In genomic region chr2:28613616-28614501, GRCh38 we compare ENCODE assay signal across 10 cellular contexts.
A peak's percentile ranks its signal among the peaks of the same experiment; 100 is the strongest.
DNase-seq lines count a peak whose midpoint lies in the region; ATAC-seq, FAIRE-seq and TF ChIP-seq lines count a peak whose summit lies in the region.
"Had no signal": no experiment of that assay in that cellular context is flagged by ENCODE, and none has a peak within 500 bp of the region (broad histone marks: within the 10 kb centered on the region; RNA-seq: fewer than 3 reads in every experiment).

No MANE protein-coding gene starts in this region.

- no peak overlapping the region for H3K4ac ChIP-seq in mesendoderm (ENCODE audit: low read depth, low read length)

- H2BK120ac ChIP-seq in mesendoderm (ENCODE audit: low read depth, low read length) = no peak overlapping the region

- no peaks in the 10 kb centered on the region for H3K9me3 Mint-ChIP-seq in activated T-cell treated with anti-CD3 and anti-CD28 coated beads, Interleukin-2, amount 50 U/mL, for 72 hours

- H3K4me3 ChIP-seq in keratinocyte (ENCODE audit: control insufficient read depth in 2 of 3, extremely low read depth in 1 of 3, insufficient read depth in 2 of 3, low read depth in 1 of 3, low read length in 3 of 3) (peak overlapping the region in 1 of 3 experiments; percentile 21), thyroid gland (replicated peaks in 1 of 3) (no peak overlapping the region), mesendoderm (ENCODE audit: low read length) (no peak overlapping the region), OCI-LY7 (ENCODE audit: low read depth, low read length, poor library complexity, severe bottlenecking) (no peak overlapping the region)
- H3K4me3 ChIP-seq: heart left ventricle had no signal

- peaks cover 43% of the 10 kb centered on the region for H3K4me1 Mint-ChIP-seq in activated T-cell treated with anti-CD3 and anti-CD28 coated beads, Interleukin-2, amount 50 U/mL, for 72 hours (ENCODE audit: low read depth)

- no peaks in the 10 kb centered on the region for H3K27me3 Mint-ChIP-seq in activated T-cell treated with anti-CD3 and anti-CD28 coated beads, Interleukin-2, amount 50 U/mL, for 72 hours (ENCODE audit: low read depth)

- DNase-seq in NCI-H748 (lab: John Stamatoyannopoulos, UW; ENCODE audit: unreplicated experiment) (peak; percentile 3), NCI-H748 treated with DMSO at 0.1 percent for 48 hours (lab: John Stamatoyannopoulos, UW) (no peak), keratinocyte (ENCODE audit: low read depth, low spot score) (peak; percentile 94), thyroid gland (peak; percentile 50 to 56), mesendoderm (no peak), OCI-LY7 (ENCODE audit: low spot score) (no peak)
- DNase-seq in activated T-cell treated with anti-CD3 and anti-CD28 coated beads, Interleukin-2, amount 50 U/mL, for 72 hours = peak; percentile 45 to 62

- ATAC-seq in activated T-cell treated with anti-CD3 and anti-CD28 coated beads, Interleukin-2, amount 50 U/mL, for 72 hours (replicated peaks in 1 of 2) = peak; percentile 72 to 80
- no peak for ATAC-seq in HG03139 (IDR thresholded peaks at IDR 0.05; ENCODE audit: unreplicated experiment)
- ATAC-seq: heart left ventricle had no signal

- WGBS in thyroid gland, 2 donors = 40 to 44% methylated on average over 11 of the region's 11 CpGs
- WGBS in mesendoderm (ENCODE audit: extremely low coverage, insufficient coverage, low lambda C conversion rate) = no CpG with 5 or more reads among the region's 11 CpGs

- H4K20me1 ChIP-seq in keratinocyte (ENCODE audit: control insufficient read depth, extremely low read depth, insufficient read depth, low read length) = no peaks in the 10 kb centered on the region
- no peaks in the 10 kb centered on the region for H4K20me1 ChIP-seq in OCI-LY7 (ENCODE audit: insufficient read depth, low read length)

- TF ChIP-seq CTCF in keratinocyte (optimal IDR thresholded peaks at IDR 0.05 in 1 of 3, IDR thresholded peaks at IDR 0.05 in 1 of 3, conservative IDR thresholded peaks at IDR 0.05 in 1 of 3; ENCODE audit: extremely low read depth in 1 of 3, insufficient read depth in 2 of 3, low read length in 3 of 3) (no peak), thyroid gland (IDR thresholded peaks at IDR 0.05) (no peak), OCI-LY7 (conservative IDR thresholded peaks at IDR 0.05; ENCODE audit: low read length) (no peak)

- H3K9me3 ChIP-seq in keratinocyte (ENCODE audit: control insufficient read depth, low read depth, low read length) (no peaks in the 10 kb centered on the region), thyroid gland (no peaks in the 10 kb centered on the region), OCI-LY7 (ENCODE audit: low read length) (no peaks in the 10 kb centered on the region)
- H3K9me3 ChIP-seq: heart left ventricle had no signal

- intact Hi-C loops in thyroid gland (cut with DNase I) (no loop called here), OCI-LY7 (cut with micrococcal nuclease; ENCODE audit: unreplicated experiment) (no loop called here)

- H3K36me3 ChIP-seq in keratinocyte (ENCODE audit: control insufficient read depth in 2 of 2, extremely low read depth in 1 of 2, insufficient read depth in 2 of 2, low read length in 2 of 2) (no peaks in the 10 kb centered on the region), thyroid gland (no peaks in the 10 kb centered on the region), mesendoderm (ENCODE audit: control insufficient read depth, insufficient read depth, low read length) (no peaks in the 10 kb centered on the region), OCI-LY7 (ENCODE audit: insufficient read depth, low read length) (no peaks in the 10 kb centered on the region)

- no peaks in the 10 kb centered on the region for H3K79me1 ChIP-seq in mesendoderm (ENCODE audit: low read length)

- CTCF ChIA-PET in OCI-LY7 (lab: Charles Lee; ENCODE audit: unreplicated experiment) = no interaction called here

- no peaks in the 10 kb centered on the region for H3K9me1 ChIP-seq in keratinocyte (ENCODE audit: control insufficient read depth, extremely low read depth, insufficient read depth, low read length)

- no peaks in the 10 kb centered on the region for H3K79me2 ChIP-seq in keratinocyte (ENCODE audit: control insufficient read depth, insufficient read depth, low read length)
- no peaks in the 10 kb centered on the region for H3K79me2 ChIP-seq in mesendoderm (ENCODE audit: control insufficient read depth, insufficient read depth, low read length)
- H3K79me2 ChIP-seq in OCI-LY7 (ENCODE audit: insufficient read depth, low read depth, low read length) = no peaks in the 10 kb centered on the region

- H4K5ac ChIP-seq in mesendoderm (ENCODE audit: low read length) = no peak overlapping the region

- peak overlapping the region; percentile 5 for H2AFZ ChIP-seq in keratinocyte (ENCODE audit: control insufficient read depth, low read length)
- no peak overlapping the region for H2AFZ ChIP-seq in OCI-LY7 (ENCODE audit: low read length)

- peak; percentile 98 for FAIRE-seq in keratinocyte (lab: Jason Lieb, UNC)

- dilution Hi-C loops in keratinocyte (cut with MboI; ENCODE audit: extremely low pct_ligation_motif_present, low sequenced_read_pairs) = no loop called here

- BruUV-seq in OCI-LY7 (replicated peaks; lab: Mats Ljungman, UMichigan) = no TSS peak

- H2BK15ac ChIP-seq in mesendoderm (replicated peaks; ENCODE audit: low read depth) = no peak overlapping the region

- no peak overlapping the region for H3K56ac ChIP-seq in mesendoderm (ENCODE audit: low read length)

- H3K27ac ChIP-seq in keratinocyte (ENCODE audit: control insufficient read depth, insufficient read depth, low read length) (peak overlapping the region; percentile 93), thyroid gland (peak overlapping the region in 1 of 3 donors; percentile 67), mesendoderm (ENCODE audit: low read depth, low read length) (no peak overlapping the region), OCI-LY7 (ENCODE audit: low read depth, low read length, poor library complexity, severe bottlenecking) (no peak overlapping the region)
- H3K27ac ChIP-seq: 22Rv1, heart left ventricle had no signal

- TF ChIP-seq POLR2A in thyroid gland (IDR thresholded peaks at IDR 0.05) = no peak

- no peak overlapping the region for H3K27ac Mint-ChIP-seq in activated T-cell treated with anti-CD3 and anti-CD28 coated beads, Interleukin-2, amount 50 U/mL, for 72 hours

- no peak overlapping the region for H3K4me3 Mint-ChIP-seq in activated T-cell treated with anti-CD3 and anti-CD28 coated beads, Interleukin-2, amount 50 U/mL, for 72 hours

- H3K27me3 ChIP-seq in keratinocyte (ENCODE audit: control insufficient read depth, extremely low read depth, insufficient read depth, low read length) (no peaks in the 10 kb centered on the region), thyroid gland (no peaks in the 10 kb centered on the region), mesendoderm (ENCODE audit: insufficient read depth, low read length, poor library complexity) (no peaks in the 10 kb centered on the region)
- H3K27me3 ChIP-seq: heart left ventricle had no signal

- no peaks in the 10 kb centered on the region for H3K9me2 ChIP-seq in OCI-LY7 (ENCODE audit: insufficient read depth, low read length)

- no peak overlapping the region for H3K18ac ChIP-seq in mesendoderm (ENCODE audit: low read length)

- H2AK5ac ChIP-seq in mesendoderm (ENCODE audit: low read length) = no peak overlapping the region

- POLR2A ChIA-PET in OCI-LY7 (lab: Charles Lee) = no interaction called here

- H4K8ac ChIP-seq in mesendoderm (ENCODE audit: low read depth, low read length) = no peak overlapping the region

- H3K4me2 ChIP-seq in keratinocyte (ENCODE audit: control insufficient read depth, extremely low read depth, insufficient read depth, low read depth, low read length) (peak overlapping the region; percentile 73), mesendoderm (ENCODE audit: low read length) (no peak overlapping the region), OCI-LY7 (ENCODE audit: low read length) (no peak overlapping the region)

- H3K23ac ChIP-seq in mesendoderm (ENCODE audit: low read length) = no peak overlapping the region

- H3K4me1 ChIP-seq in keratinocyte (ENCODE audit: control insufficient read depth, extremely low read depth, insufficient read depth, low read length) (peaks cover 81% of the 10 kb centered on the region), thyroid gland (peaks cover 2 to 24% of the 10 kb centered on the region in 2 donors), mesendoderm (ENCODE audit: control insufficient read depth, low read depth, low read length) (no peaks in the 10 kb centered on the region), OCI-LY7 (ENCODE audit: insufficient read depth, low read length, poor library complexity, severe bottlenecking) (no peaks in the 10 kb centered on the region)

- H3K36me3 Mint-ChIP-seq in activated T-cell treated with anti-CD3 and anti-CD28 coated beads, Interleukin-2, amount 50 U/mL, for 72 hours (ENCODE audit: insufficient read depth in 2 of 2) = no peaks in the 10 kb centered on the region

- H2BK5ac ChIP-seq in mesendoderm (ENCODE audit: low read length) = no peak overlapping the region

- H3K9ac ChIP-seq in keratinocyte (ENCODE audit: control insufficient read depth, extremely low read depth, insufficient read depth, low read length) (peak overlapping the region; percentile 72), mesendoderm (ENCODE audit: low read length) (no peak overlapping the region)

Comparison
In these comparisons a context has a peak if more than half of its experiments do, and no peak if none do; other contexts are left out.
1. DNase-seq: peak in NCI-H748 (single experiment), activated T-cell treated with anti-CD3 and anti-CD28 coated beads, Interleukin-2, amount 50 U/mL, for 72 hours (2 of 2), keratinocyte (single experiment) and thyroid gland (2 of 2); none in NCI-H748 treated with DMSO at 0.1 percent for 48 hours (single experiment), mesendoderm (single experiment) and OCI-LY7 (single experiment).